ENCODE assay signal across 8 cellular contexts in the genomic region with DNA sequence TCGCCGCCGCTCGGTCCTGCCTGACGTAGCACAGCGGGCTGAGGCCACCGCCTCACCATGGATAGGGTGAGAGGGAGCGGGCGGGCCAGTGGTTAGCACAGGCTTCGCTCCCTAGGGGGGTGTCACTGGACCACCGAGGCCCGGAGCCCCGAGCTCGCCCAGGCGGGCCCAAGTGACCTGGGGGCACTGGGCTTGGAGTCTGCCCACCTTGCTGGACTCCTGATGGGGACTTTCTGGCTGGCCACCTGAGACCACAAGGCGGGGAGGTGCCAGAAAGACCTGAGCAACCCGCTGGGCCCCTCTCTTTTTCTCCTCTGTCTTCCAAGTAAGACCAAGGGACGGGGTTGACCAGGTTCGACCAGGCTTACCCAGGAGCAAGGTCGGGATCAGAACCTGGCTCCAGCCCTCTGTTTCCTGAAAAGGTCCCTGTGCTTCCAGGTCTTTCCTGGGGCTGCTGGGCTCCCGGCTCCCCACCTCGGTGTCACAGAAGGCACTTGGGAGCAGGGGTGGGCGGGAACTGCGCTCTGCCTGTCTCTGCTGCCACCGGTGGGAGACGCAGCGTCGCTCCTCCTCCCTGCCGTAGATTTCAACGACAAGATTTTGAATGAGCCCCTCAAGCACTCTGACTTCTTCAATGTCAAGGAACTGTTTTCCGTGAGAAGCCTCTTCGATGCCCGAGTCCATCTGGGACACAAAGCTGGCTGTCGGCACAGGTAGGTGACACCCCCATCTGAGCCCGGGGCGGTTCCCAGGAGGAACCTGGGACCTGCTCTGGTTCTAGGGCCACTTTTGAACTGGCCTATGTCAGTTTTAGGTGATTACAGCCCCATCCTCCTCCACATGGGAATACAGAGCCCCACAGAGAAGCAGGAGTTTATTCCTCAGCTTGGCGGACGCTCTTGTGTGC. TPM values are rescaled to one million over a fixed set of nuclear protein-coding genes. Genes with fewer than 3 reads are reported as not detected.
A peak's percentile ranks its signal among the peaks of the same experiment; 100 is the strongest.
DNase-seq lines count a peak whose midpoint lies in the region; ATAC-seq, FAIRE-seq and TF ChIP-seq lines count a peak whose summit lies in the region.

No MANE protein-coding gene starts in this region.

- TF ChIP-seq POLR2A in breast epithelium (IDR thresholded peaks at IDR 0.05) (no peak), HepG2 (IDR thresholded peaks at IDR 0.05; ENCODE audit: insufficient read depth in 1 of 2, low read depth in 2 of 2, low read length in 2 of 2) (no peak)

- H3K27me3 ChIP-seq in DOHH2 (ENCODE audit: control insufficient read depth, low read length) = peaks cover 9% of the 10 kb centered on the region
- H3K27me3 ChIP-seq in breast epithelium = no peaks in the 10 kb centered on the region
- H3K27me3 ChIP-seq in HepG2 (ENCODE audit: control insufficient read depth in 1 of 2, insufficient read depth in 2 of 2, low read length in 2 of 2) = no peaks in the 10 kb centered on the region
- no peaks in the 10 kb centered on the region for H3K27me3 ChIP-seq in tibial artery

- no peak for FAIRE-seq in HepG2 (lab: Jason Lieb, UNC)

- CTCF ChIA-PET in HepG2 (lab: Yijun Ruan, JAX; ENCODE audit: low intra/inter-chr PET ratio, low total read pairs) = no interaction called here

- peaks cover 25% of the 10 kb centered on the region for H3K4me1 ChIP-seq in DOHH2 (ENCODE audit: control insufficient read depth, low read length)
- H3K4me1 ChIP-seq in breast epithelium = peaks cover 6 to 11% of the 10 kb centered on the region in 2 donors
- H3K4me1 ChIP-seq in HepG2 (ENCODE audit: insufficient read depth, low read length) = peaks cover 32% of the 10 kb centered on the region
- H3K4me1 ChIP-seq in tibial artery = peaks cover 3 to 35% (median 20%) of the 10 kb centered on the region in 4 donors

- 69% methylated on average over 11 of the region's 38 CpGs for WGBS in HepG2 (ENCODE audit: low lambda C conversion rate)

- no peaks in the 10 kb centered on the region for H3F3A ChIP-seq in DOHH2 (ENCODE audit: control insufficient read depth, insufficient read depth)

- peak overlapping the region; percentile 89 for H3K9ac ChIP-seq in HepG2 (ENCODE audit: insufficient read depth, low read depth, low read length)

- no peaks in the 10 kb centered on the region for H3K9me2 ChIP-seq in DOHH2 (replicated peaks; ENCODE audit: control insufficient read depth, low read length)

- peaks cover 0 to 9% (median 6%) of the 10 kb centered on the region in 3 donors for H3K4me1 Mint-ChIP-seq in IgD-negative memory B cell

- H3K4me2 ChIP-seq in DOHH2 (ENCODE audit: low read length) (peak overlapping the region; percentile 100), HepG2 (ENCODE audit: low read depth, low read length) (peak overlapping the region; percentile 84)

- POLR2A ChIA-PET in HepG2 (lab: Yijun Ruan, JAX) = no interaction called here

- H3K4me3 ChIP-seq in DOHH2 (ENCODE audit: low read length) = peak overlapping the region; percentile 93
- H3K4me3 ChIP-seq in breast epithelium = peak overlapping the region; percentile 96 to 100 (median 98)
- peak overlapping the region; percentile 80 to 96 (median 92) for H3K4me3 ChIP-seq in HepG2 (replicated peaks in 1 of 3; ENCODE audit: insufficient read depth in 1 of 3, low read depth in 2 of 3, low read length in 3 of 3)
- H3K4me3 ChIP-seq in tibial artery = peak overlapping the region; percentile 76 to 92

- H3K27ac Mint-ChIP-seq in IgD-negative memory B cell = peak overlapping the region in 2 of 3 donors; percentile 76 to 80

- peaks cover 49% of the 10 kb centered on the region for H3K36me3 ChIP-seq in DOHH2 (ENCODE audit: control insufficient read depth, low read length)
- no peaks in the 10 kb centered on the region for H3K36me3 ChIP-seq in breast epithelium
- peaks cover 13 to 26% of the 10 kb centered on the region in 2 experiments for H3K36me3 ChIP-seq in HepG2 (replicated peaks in 1 of 2; ENCODE audit: control insufficient read depth in 1 of 2, insufficient read depth in 2 of 2, low read length in 2 of 2)
- H3K36me3 ChIP-seq in tibial artery = peaks cover 13 to 40% (median 32%) of the 10 kb centered on the region in 3 donors

- H2AFZ ChIP-seq in HepG2 (ENCODE audit: low read length) = no peak overlapping the region

- BruUV-seq in HepG2 (replicated peaks; lab: Mats Ljungman, UMichigan) = no TSS peak

- TF ChIP-seq RAD21 in HepG2 (CRISPR knock-in tag; IDR thresholded peaks at IDR 0.05) = no peak

- in situ Hi-C loops in HepG2 (cut with HindIII; ENCODE audit: extremely low pct_ligation_motif_present, low pct_unique_long_range_greater_than_20kb) = no loop called here

- H3K79me2 ChIP-seq in DOHH2 (ENCODE audit: control insufficient read depth, low read length) (peaks cover 30% of the 10 kb centered on the region), HepG2 (ENCODE audit: insufficient read depth, low read length) (peaks cover 10% of the 10 kb centered on the region)

- no peaks in the 10 kb centered on the region for H3K27me3 Mint-ChIP-seq in IgD-negative memory B cell

- H3K36me3 Mint-ChIP-seq in IgD-negative memory B cell = peaks cover 5% of the 10 kb centered on the region

- no peak for DNase-seq in breast epithelium (ENCODE audit: low spot score in 2 of 2)
- no peak for DNase-seq in HepG2 (ENCODE audit: low spot score)
- peak; percentile 36 to 68 for DNase-seq in tibial artery
- no peak for DNase-seq in putamen (ENCODE audit: low spot score)
- DNase-seq in DMS79 (lab: John Stamatoyannopoulos, UW) = no peak
- no peak for DNase-seq in mucosa of gallbladder (ENCODE audit: low spot score)

- no peaks in the 10 kb centered on the region for H3K9me3 Mint-ChIP-seq in IgD-negative memory B cell

- H4K20me1 ChIP-seq in DOHH2 (ENCODE audit: control insufficient read depth, insufficient read depth, low read depth, low read length) (peaks cover 17% of the 10 kb centered on the region), HepG2 (ENCODE audit: insufficient read depth, low read length) (peaks cover 16% of the 10 kb centered on the region)

- H3K9me3 ChIP-seq in DOHH2 (ENCODE audit: control insufficient read depth, insufficient read depth, low read length) (no peaks in the 10 kb centered on the region), breast epithelium (no peaks in the 10 kb centered on the region), HepG2 (ENCODE audit: low read length) (no peaks in the 10 kb centered on the region), tibial artery (no peaks in the 10 kb centered on the region)

- TF ChIP-seq EP300 in HepG2 (IDR thresholded peaks at IDR 0.05; ENCODE audit: low read depth in 2 of 2, low read length in 2 of 2) (no peak), HepG2 (CRISPR knock-in tag; IDR thresholded peaks at IDR 0.05; ENCODE audit: borderline replicate concordance) (no peak)

- H3K4me3 Mint-ChIP-seq in IgD-negative memory B cell = peak overlapping the region; percentile 86 to 95 (median 92)

- no peak for ATAC-seq in HepG2

- H3K27ac ChIP-seq in DOHH2 (ENCODE audit: low read depth, low read length) (no peak overlapping the region; the same call in 1 of the 2 replicates), breast epithelium (peak overlapping the region; percentile 74 to 90), HepG2 (ENCODE audit: extremely low read length, insufficient read depth, low read length) (peak overlapping the region; percentile 67), tibial artery (peak overlapping the region; percentile 76 to 81)

- TF ChIP-seq CTCF in DOHH2 (IDR thresholded peaks at IDR 0.05; ENCODE audit: low read depth, low read length, poor library complexity, severe bottlenecking) = no peak
- TF ChIP-seq CTCF in breast epithelium (IDR thresholded peaks at IDR 0.05) = no peak
- no peak for TF ChIP-seq CTCF in HepG2 (CRISPR knock-in tag; IDR thresholded peaks at IDR 0.05)
- no peak for TF ChIP-seq CTCF in tibial artery (IDR thresholded peaks at IDR 0.05)

- intact Hi-C loops in breast epithelium (cut with DNase I; ENCODE audit: low total_unique reads) = no loop called here
- intact Hi-C loops in HepG2 (cut with micrococcal nuclease; ENCODE audit: unreplicated experiment) = loop anchor here (2.0 kb wide), 1 partner anchor 21 kb away; no protein-coding TSS in a partner anchor
- intact Hi-C loops in tibial artery (cut with DNase I; ENCODE audit: low total_unique reads) = no loop called here

RNA-seq across cellular contexts. Expression of gene MRPS2, which starts 1.0 kb away (rescaled TPM):
- polyA plus RNA-seq in IgD-negative memory B cell = 65.7 TPM
- total RNA-seq in breast epithelium = 10 to 100 TPM; 35.4 to 39.8 (median 36.7) TPM
- 44.4 and 48.6 TPM in 2 replicates for total RNA-seq in HepG2 (2016; rRNA removed; fragmentation: Illumina TruSeq; extraction: Trizol)
- 19.9 and 20.2 TPM in 2 replicates for total RNA-seq in HepG2 (2016; cell fraction: cytosol; rRNA removed; fragmentation: Illumina TruSeq; extraction: Trizol; ENCODE audit: low read depth)
- total RNA-seq in HepG2 (2016; cell fraction: insoluble cytoplasmic fraction; rRNA removed; fragmentation: Illumina TruSeq; extraction: Trizol) = 40.6 and 44.3 TPM in 2 replicates
- 30.5 and 35.9 TPM in 2 replicates for total RNA-seq in HepG2 (2016; cell fraction: membrane; rRNA removed; fragmentation: Illumina TruSeq; extraction: Trizol)
- total RNA-seq in HepG2 (2016; cell fraction: nucleus; rRNA removed; fragmentation: Illumina TruSeq; extraction: Trizol) = 22.9 and 23.3 TPM in 2 replicates
- 86.7 and 98.3 TPM in 2 replicates for polyA plus RNA-seq in HepG2 (2011; rRNA removed)
- 166 and 225 TPM in 2 replicates for polyA plus RNA-seq in HepG2 (2011; cell fraction: cytosol; rRNA removed)
- 93.0 and 109 TPM in 2 replicates for polyA plus RNA-seq in HepG2 (2011; cell fraction: nucleus; rRNA removed)
- polyA plus RNA-seq in HepG2 (2012) = 38.2 and 39.9 TPM in 2 replicates
- polyA plus RNA-seq in HepG2 (2016; cell fraction: cytosol; fragmentation: Illumina TruSeq; extraction: Trizol; ENCODE audit: low read depth) = 37.0 and 38.5 TPM in 2 replicates
- polyA plus RNA-seq in HepG2 (2016; cell fraction: insoluble cytoplasmic fraction; fragmentation: Illumina TruSeq; extraction: Trizol; ENCODE audit: low read depth) = 94.0 and 109 TPM in 2 replicates
- 51.5 and 52.2 TPM in 2 replicates for polyA plus RNA-seq in HepG2 (2016; cell fraction: membrane; fragmentation: Illumina TruSeq; extraction: Trizol; ENCODE audit: low read depth)
- polyA plus RNA-seq in HepG2 (2016; cell fraction: nucleus; fragmentation: Illumina TruSeq; extraction: Trizol; ENCODE audit: insufficient read depth, low read depth) = 74.0 and 74.3 TPM in 2 replicates
- 204 and 352 TPM in 2 replicates for polyA minus RNA-seq in HepG2 (2011; rRNA and poly(A)+ RNA removed; ENCODE audit: low replicate concordance)
- polyA minus RNA-seq in HepG2 (2011; cell fraction: cytosol; rRNA and poly(A)+ RNA removed) = 57.7 TPM in 2 replicates
- polyA minus RNA-seq in HepG2 (2011; cell fraction: nucleus; rRNA and poly(A)+ RNA removed) = 16.6 and 19.0 TPM in 2 replicates
- 29.3 TPM for total RNA-seq in mucosa of gallbladder

RNA-seq across cellular contexts. Expression of gene LCN1, which starts 19.7 kb away (rescaled TPM):
- polyA plus RNA-seq in IgD-negative memory B cell (not detected), HepG2 (2011; rRNA removed) (not detected in 2 replicates)
- total RNA-seq in breast epithelium (not detected), HepG2 (2016; rRNA removed; fragmentation: Illumina TruSeq; extraction: Trizol) (not detected in 2 replicates), mucosa of gallbladder (not detected)
- total RNA-seq in HepG2 (2016; cell fraction: cytosol; rRNA removed; fragmentation: Illumina TruSeq; extraction: Trizol; ENCODE audit: low read depth) = not detected in 2 replicates
- total RNA-seq in HepG2 (2016; cell fraction: insoluble cytoplasmic fraction; rRNA removed; fragmentation: Illumina TruSeq; extraction: Trizol) = not detected in 2 replicates
- total RNA-seq in HepG2 (2016; cell fraction: membrane; rRNA removed; fragmentation: Illumina TruSeq; extraction: Trizol) = not detected in 2 replicates
- total RNA-seq in HepG2 (2016; cell fraction: nucleus; rRNA removed; fragmentation: Illumina TruSeq; extraction: Trizol) = not detected in 2 replicates
- polyA plus RNA-seq in HepG2 (2011; cell fraction: cytosol; rRNA removed) = 0.09 TPM in 1 of 2 replicates, not detected in the other
- not detected in 2 replicates for polyA plus RNA-seq in HepG2 (2011; cell fraction: nucleus; rRNA removed)
- not detected in 2 replicates for polyA plus RNA-seq in HepG2 (2012)
- polyA plus RNA-seq in HepG2 (2016; cell fraction: cytosol; fragmentation: Illumina TruSeq; extraction: Trizol; ENCODE audit: low read depth) = not detected in 2 replicates
- polyA plus RNA-seq in HepG2 (2016; cell fraction: insoluble cytoplasmic fraction; fragmentation: Illumina TruSeq; extraction: Trizol; ENCODE audit: low read depth) = not detected in 2 replicates
- not detected in 2 replicates for polyA plus RNA-seq in HepG2 (2016; cell fraction: membrane; fragmentation: Illumina TruSeq; extraction: Trizol; ENCODE audit: low read depth)
- not detected in 2 replicates for polyA plus RNA-seq in HepG2 (2016; cell fraction: nucleus; fragmentation: Illumina TruSeq; extraction: Trizol; ENCODE audit: insufficient read depth, low read depth)
- polyA minus RNA-seq in HepG2 (2011; rRNA and poly(A)+ RNA removed; ENCODE audit: low replicate concordance) = not detected in 2 replicates
- polyA minus RNA-seq in HepG2 (2011; cell fraction: cytosol; rRNA and poly(A)+ RNA removed) = not detected in 2 replicates
- polyA minus RNA-seq in HepG2 (2011; cell fraction: nucleus; rRNA and poly(A)+ RNA removed) = not detected in 2 replicates

RNA-seq across cellular contexts. Expression of gene PPP1R26, which starts 21.9 kb away (rescaled TPM):
- 1.7 TPM for polyA plus RNA-seq in IgD-negative memory B cell
- 10 to 100 TPM; 13.9 to 18.1 (median 15.1) TPM for total RNA-seq in breast epithelium
- total RNA-seq in HepG2 (2016; rRNA removed; fragmentation: Illumina TruSeq; extraction: Trizol) = 7.1 and 11.6 TPM in 2 replicates
- 2.2 TPM in 2 replicates for total RNA-seq in HepG2 (2016; cell fraction: cytosol; rRNA removed; fragmentation: Illumina TruSeq; extraction: Trizol; ENCODE audit: low read depth)
- 5.6 and 11.2 TPM in 2 replicates for total RNA-seq in HepG2 (2016; cell fraction: insoluble cytoplasmic fraction; rRNA removed; fragmentation: Illumina TruSeq; extraction: Trizol)
- total RNA-seq in HepG2 (2016; cell fraction: membrane; rRNA removed; fragmentation: Illumina TruSeq; extraction: Trizol) = 3.7 and 4.4 TPM in 2 replicates
- total RNA-seq in HepG2 (2016; cell fraction: nucleus; rRNA removed; fragmentation: Illumina TruSeq; extraction: Trizol) = 11.3 and 13.5 TPM in 2 replicates
- polyA plus RNA-seq in HepG2 (2011; rRNA removed) = 8.6 and 11.9 TPM in 2 replicates
- polyA plus RNA-seq in HepG2 (2011; cell fraction: cytosol; rRNA removed) = 9.5 and 10.6 TPM in 2 replicates
- 33.5 and 35.4 TPM in 2 replicates for polyA plus RNA-seq in HepG2 (2011; cell fraction: nucleus; rRNA removed)
- polyA plus RNA-seq in HepG2 (2012) = 9.5 and 12.9 TPM in 2 replicates
- polyA plus RNA-seq in HepG2 (2016; cell fraction: cytosol; fragmentation: Illumina TruSeq; extraction: Trizol; ENCODE audit: low read depth) = 1.8 and 2.4 TPM in 2 replicates
- polyA plus RNA-seq in HepG2 (2016; cell fraction: insoluble cytoplasmic fraction; fragmentation: Illumina TruSeq; extraction: Trizol; ENCODE audit: low read depth) = 5.1 and 7.5 TPM in 2 replicates
- polyA plus RNA-seq in HepG2 (2016; cell fraction: membrane; fragmentation: Illumina TruSeq; extraction: Trizol; ENCODE audit: low read depth) = 3.0 and 3.1 TPM in 2 replicates
- 19.4 and 20.2 TPM in 2 replicates for polyA plus RNA-seq in HepG2 (2016; cell fraction: nucleus; fragmentation: Illumina TruSeq; extraction: Trizol; ENCODE audit: insufficient read depth, low read depth)
- 11.9 and 22.1 TPM in 2 replicates for polyA minus RNA-seq in HepG2 (2011; rRNA and poly(A)+ RNA removed; ENCODE audit: low replicate concordance)
- polyA minus RNA-seq in HepG2 (2011; cell fraction: cytosol; rRNA and poly(A)+ RNA removed) = 9.1 and 9.9 TPM in 2 replicates
- 9.7 and 9.9 TPM in 2 replicates for polyA minus RNA-seq in HepG2 (2011; cell fraction: nucleus; rRNA and poly(A)+ RNA removed)
- total RNA-seq in mucosa of gallbladder = 23.3 TPM

RNA-seq across cellular contexts. Expression of gene OBP2A, which starts 44.4 kb away (rescaled TPM):
- not detected for polyA plus RNA-seq in IgD-negative memory B cell
- not detected for total RNA-seq in breast epithelium
- not detected in 2 replicates for total RNA-seq in HepG2 (2016; rRNA removed; fragmentation: Illumina TruSeq; extraction: Trizol)
- total RNA-seq in HepG2 (2016; cell fraction: cytosol; rRNA removed; fragmentation: Illumina TruSeq; extraction: Trizol; ENCODE audit: low read depth) = not detected in 2 replicates
- not detected in 2 replicates for total RNA-seq in HepG2 (2016; cell fraction: insoluble cytoplasmic fraction; rRNA removed; fragmentation: Illumina TruSeq; extraction: Trizol)
- not detected in 2 replicates for total RNA-seq in HepG2 (2016; cell fraction: membrane; rRNA removed; fragmentation: Illumina TruSeq; extraction: Trizol)
- total RNA-seq in HepG2 (2016; cell fraction: nucleus; rRNA removed; fragmentation: Illumina TruSeq; extraction: Trizol) = not detected in 2 replicates
- polyA plus RNA-seq in HepG2 (2011; rRNA removed) = 0.20 and 0.32 TPM in 2 replicates
- polyA plus RNA-seq in HepG2 (2011; cell fraction: cytosol; rRNA removed) = 0.34 and 0.50 TPM in 2 replicates
- polyA plus RNA-seq in HepG2 (2011; cell fraction: nucleus; rRNA removed) = 0.36 and 0.48 TPM in 2 replicates
- polyA plus RNA-seq in HepG2 (2012) = not detected in 2 replicates
- not detected in 2 replicates for polyA plus RNA-seq in HepG2 (2016; cell fraction: cytosol; fragmentation: Illumina TruSeq; extraction: Trizol; ENCODE audit: low read depth)
- polyA plus RNA-seq in HepG2 (2016; cell fraction: insoluble cytoplasmic fraction; fragmentation: Illumina TruSeq; extraction: Trizol; ENCODE audit: low read depth) = not detected in 2 replicates
- polyA plus RNA-seq in HepG2 (2016; cell fraction: membrane; fragmentation: Illumina TruSeq; extraction: Trizol; ENCODE audit: low read depth) = not detected in 2 replicates
- not detected in 2 replicates for polyA plus RNA-seq in HepG2 (2016; cell fraction: nucleus; fragmentation: Illumina TruSeq; extraction: Trizol; ENCODE audit: insufficient read depth, low read depth)
- polyA minus RNA-seq in HepG2 (2011; rRNA and poly(A)+ RNA removed; ENCODE audit: low replicate concordance) = not detected in 2 replicates
- polyA minus RNA-seq in HepG2 (2011; cell fraction: cytosol; rRNA and poly(A)+ RNA removed) = not detected in 2 replicates
- not detected in 2 replicates for polyA minus RNA-seq in HepG2 (2011; cell fraction: nucleus; rRNA and poly(A)+ RNA removed)
- not detected for total RNA-seq in mucosa of gallbladder

Comparison
In these comparisons a context has a peak if more than half of its experiments do, and no peak if none do; other contexts are left out.
1. DNase-seq: peak in tibial artery (2 of 2); none in breast epithelium (0 of 2), HepG2 (single experiment), putamen (single experiment), DMS79 (single experiment) and mucosa of gallbladder (single experiment).
2. Peak in every context shown above with its lines, with median percentiles within 50 percentile points of each other: H3K4me3 ChIP-seq.